In genomic region chr14:78959674-78960264, GRCh38 we compare ENCODE assay signal across 9 cellular contexts.
DNase-seq lines count a peak whose midpoint lies in the region; ATAC-seq and TF ChIP-seq lines count a peak whose summit lies in the region.
"Had no signal": no experiment of that assay in that cellular context is flagged by ENCODE, and none has a peak within 500 bp of the region (broad histone marks: within the 10 kb centered on the region; RNA-seq: fewer than 3 reads in every experiment).

No MANE protein-coding gene starts in this region.

- WGBS in psoas muscle, 3 donors: 13 to 18% (median 15%) methylated on average over 9 of the region's 9 CpGs

- no peaks in the 10 kb centered on the region for H3K36me3 ChIP-seq in psoas muscle (ENCODE audit: insufficient read depth in 1 of 2, low read depth in 1 of 2)

- H3K27ac ChIP-seq in psoas muscle: no peak overlapping the region

- no peak overlapping the region for H3K4me3 Mint-ChIP-seq in activated naive CD8-positive, alpha-beta T cell treated with anti-CD3 and anti-CD28 coated beads for 36 hours
- H3K4me3 Mint-ChIP-seq: activated naive CD8-positive, alpha-beta T cell had no signal

- no peaks in the 10 kb centered on the region for H3K9me3 Mint-ChIP-seq in activated naive CD8-positive, alpha-beta T cell treated with anti-CD3 and anti-CD28 coated beads for 36 hours

- H3K9me3 ChIP-seq in psoas muscle: no peaks in the 10 kb centered on the region

- no peaks in the 10 kb centered on the region for H3K36me3 Mint-ChIP-seq in activated naive CD8-positive, alpha-beta T cell treated with anti-CD3 and anti-CD28 coated beads for 36 hours
- H3K36me3 Mint-ChIP-seq: activated naive CD8-positive, alpha-beta T cell had no signal

- TF ChIP-seq CTCF in psoas muscle (IDR thresholded peaks at IDR 0.05): peak; percentile 81

- H3K27me3 ChIP-seq in psoas muscle (ENCODE audit: insufficient read depth in 3 of 3, low read length in 2 of 3): peaks cover 0 to 2% (median 0%) of the 10 kb centered on the region in 3 donors

- peak; percentile 92 for ATAC-seq in GM21619 (IDR thresholded peaks at IDR 0.05; ENCODE audit: unreplicated experiment)
- peak; percentile 80 for ATAC-seq in Right ventricle myocardium superior (ENCODE audit: poor library complexity)
- peak; percentile 44 to 85 (median 65) for ATAC-seq in psoas muscle
- ATAC-seq in HG03108 (IDR thresholded peaks at IDR 0.05; ENCODE audit: unreplicated experiment): no peak

- peak overlapping the region; percentile 39 for H3K4me3 ChIP-seq in psoas muscle

- H3K4me1 ChIP-seq in psoas muscle: no peaks in the 10 kb centered on the region

- H3K27me3 Mint-ChIP-seq in activated naive CD8-positive, alpha-beta T cell treated with anti-CD3 and anti-CD28 coated beads for 36 hours: peaks cover 14% of the 10 kb centered on the region

- peaks cover 3% of the 10 kb centered on the region for H3K4me1 Mint-ChIP-seq in activated naive CD8-positive, alpha-beta T cell treated with anti-CD3 and anti-CD28 coated beads for 36 hours

- intact Hi-C loops in Right ventricle myocardium superior (cut with DNase I): no loop called here
- intact Hi-C loops in psoas muscle (cut with DNase I): loop anchor here in 1 of 2 donors (10.0 kb wide), 1 partner anchor 1895 kb away; no protein-coding TSS in a partner anchor

- H3K27ac Mint-ChIP-seq in activated naive CD8-positive, alpha-beta T cell treated with anti-CD3 and anti-CD28 coated beads for 36 hours: no peak overlapping the region
- H3K27ac Mint-ChIP-seq: activated naive CD8-positive, alpha-beta T cell had no signal

- DNase-seq in DMS153 treated with DMSO at 0.1 percent for 48 hours (lab: John Stamatoyannopoulos, UW; ENCODE audit: unreplicated experiment) (peak; percentile 58), LoVo (ENCODE audit: low spot score) (peak; percentile 65), RPMI8226 (peak; percentile 38), Right ventricle myocardium superior (peak; percentile 63), psoas muscle (peak; percentile 55 to 70)
- peak; percentile 32 for DNase-seq in activated naive CD8-positive, alpha-beta T cell treated with anti-CD3 and anti-CD28 coated beads for 36 hours
